21 cellular contexts compared by ENCODE assay signal in genomic region chr9:111360881-111361280, GRCh38. TPM values are rescaled to one million over a fixed set of nuclear protein-coding genes. Genes with fewer than 3 reads are reported as not detected.
"Had no signal": no experiment of that assay in that cellular context is flagged by ENCODE, and none has a peak within 500 bp of the region (broad histone marks: within the 10 kb centered on the region; RNA-seq: fewer than 3 reads in every experiment).

No MANE protein-coding gene starts in this region.

- H3K27me3 Mint-ChIP-seq: activated B cell treated with CpG ODN at 0.5 μM for 24 hours had no signal

- DNase-seq: activated B cell treated with CpG ODN at 0.5 μM for 24 hours; activated CD4-positive, alpha-beta T cell treated with anti-CD3 and anti-CD28 coated beads for 48 hours; activated naive CD4-positive, alpha-beta T cell treated with Interleukin-2 at 50 U/mL for 16 hours; adrenal gland; dorsolateral prefrontal cortex; erythroblast; gastrocnemius medialis; heart left ventricle; lower lobe of right lung; nephron progenitor cell; occipital lobe; right cardiac atrium; small intestine; stimulated activated CD4-positive, alpha-beta T cell treated with anti-CD3 and anti-CD28 coated beads, Interleukin-4, amount 100 ng/mL, for 4 hours; stimulated activated CD8-positive, alpha-beta memory T cell treated with anti-CD3 and anti-CD28 coated beads, Interleukin-4, amount 100 ng/mL, for 48 hours; stimulated activated naive CD8-positive, alpha-beta T cell treated with anti-CD3 and anti-CD28 coated beads, Interleukin-15, Interleukin-2, amounts not matched to agents 100 U/mL and 50 U/mL, for 24 hours; transverse colon had no signal

- H3K4me3 ChIP-seq: adrenal gland, cardiac muscle cell, dorsolateral prefrontal cortex, gastrocnemius medialis, heart left ventricle, lower lobe of right lung, transverse colon, vagina had no signal

- H3K4me3 Mint-ChIP-seq: activated B cell treated with CpG ODN at 0.5 μM for 24 hours; activated T-helper 1 cell treated with anti-CD3 and anti-CD28 coated beads, Interleukin-12 subunit alpha, Interleukin-12 subunit beta, Interleukin-2, Interleukin-4 antibody, amounts not matched to agents 30 ng/mL and 10 ng/mL and 1 ng/mL, durations not matched to agents 14 hours and 24 hours and 36 hours; nephron progenitor cell had no signal

- H3K27ac Mint-ChIP-seq: activated B cell treated with CpG ODN at 0.5 μM for 24 hours; activated T-helper 1 cell treated with anti-CD3 and anti-CD28 coated beads, Interleukin-12 subunit alpha, Interleukin-12 subunit beta, Interleukin-2, Interleukin-4 antibody, amounts not matched to agents 30 ng/mL and 10 ng/mL and 1 ng/mL, durations not matched to agents 14 hours and 24 hours and 36 hours; nephron progenitor cell had no signal

- H3K27me3 ChIP-seq: adrenal gland, cardiac muscle cell, dorsolateral prefrontal cortex, gastrocnemius medialis, heart left ventricle, transverse colon, vagina had no signal

- H3K4me1 ChIP-seq: lower lobe of right lung had no signal

- H3K27ac ChIP-seq: adrenal gland, cardiac muscle cell, dorsolateral prefrontal cortex, gastrocnemius medialis, heart left ventricle, lower lobe of right lung, transverse colon, vagina had no signal

- ATAC-seq: gastrocnemius medialis; heart left ventricle; lower lobe of right lung; right cardiac atrium; stimulated activated naive CD8-positive, alpha-beta T cell treated with anti-CD3 and anti-CD28 coated beads, Interleukin-15, Interleukin-2, amounts not matched to agents 100 U/mL and 50 U/mL, for 24 hours had no signal

- H3K9me3 ChIP-seq: adrenal gland, gastrocnemius medialis, heart left ventricle, lower lobe of right lung, transverse colon, vagina had no signal

- H3K9me3 Mint-ChIP-seq: activated B cell treated with CpG ODN at 0.5 μM for 24 hours; activated T-helper 1 cell treated with anti-CD3 and anti-CD28 coated beads, Interleukin-12 subunit alpha, Interleukin-12 subunit beta, Interleukin-2, Interleukin-4 antibody, amounts not matched to agents 30 ng/mL and 10 ng/mL and 1 ng/mL, durations not matched to agents 14 hours and 24 hours and 36 hours; nephron progenitor cell had no signal

- H3K4me1 Mint-ChIP-seq: activated B cell treated with CpG ODN at 0.5 μM for 24 hours had no signal

RNA-seq across cellular contexts. Expression of gene OR2K2, which starts 30.9 kb away (rescaled TPM):
- total RNA-seq: activated B cell treated with CpG ODN at 0.5 μM for 24 hours; activated T-helper 1 cell treated with anti-CD3 and anti-CD28 coated beads, Interleukin-12 subunit alpha, Interleukin-12 subunit beta, Interleukin-2, Interleukin-4 antibody, amounts not matched to agents 30 ng/mL and 10 ng/mL and 1 ng/mL, durations not matched to agents 14 hours and 24 hours and 36 hours; adrenal gland; cardiac muscle cell; lower lobe of right lung; occipital lobe; posterior vena cava; right cardiac atrium; transverse colon had no signal
- polyA plus RNA-seq: adrenal gland, heart left ventricle, right cardiac atrium, small intestine had no signal
